In the genomic region with DNA sequence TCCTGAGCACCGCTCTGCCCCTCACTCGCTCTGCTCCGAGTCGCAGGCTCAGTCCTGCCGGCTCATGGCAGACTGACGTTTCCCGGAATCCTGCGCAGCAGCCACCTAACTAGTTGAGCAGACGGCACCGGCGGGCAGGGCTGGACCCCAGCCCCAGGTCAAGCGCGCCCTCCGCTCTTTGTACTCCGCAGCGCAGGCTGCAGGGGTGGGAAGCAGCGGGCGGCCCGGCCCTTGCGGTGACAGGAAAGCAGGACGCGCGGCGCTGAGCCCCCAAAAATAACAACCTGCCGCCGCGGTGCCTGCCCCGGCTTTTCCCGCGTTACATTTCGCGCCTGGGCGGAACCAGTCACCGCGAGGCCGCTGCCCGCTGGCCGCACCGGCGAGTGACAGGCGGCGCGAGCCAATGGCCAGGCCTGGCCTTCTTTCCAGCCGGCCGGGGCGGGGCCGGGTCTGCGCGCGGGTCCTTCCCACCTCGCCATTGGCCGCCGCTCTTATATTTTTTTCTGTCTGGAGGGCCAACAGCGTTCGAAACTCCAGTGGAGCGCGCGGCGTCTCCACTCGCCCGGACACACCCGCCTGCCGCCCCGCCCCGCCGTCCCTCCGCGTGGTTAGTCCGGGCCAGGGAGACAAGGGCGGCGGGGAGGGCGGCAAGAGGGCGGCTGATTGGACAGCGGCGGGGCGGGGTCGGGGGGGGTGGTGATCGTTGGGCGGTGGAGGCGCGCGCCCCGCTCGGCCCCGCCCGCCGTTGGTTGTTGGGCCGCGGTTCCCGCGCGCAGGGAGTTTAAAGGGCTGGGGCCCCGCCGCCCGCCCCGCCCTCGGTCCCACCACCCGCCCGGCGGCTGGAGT, we compare ENCODE assay signal across 8 cellular contexts. TPM values are rescaled to one million over a fixed set of nuclear protein-coding genes. Genes with fewer than 3 reads are reported as not detected.
DNase-seq lines count a peak whose midpoint lies in the region; ATAC-seq, FAIRE-seq and TF ChIP-seq lines count a peak whose summit lies in the region.

Gene ZNF367, minus strand, starts transcription at position 297 of the 846 bp plus-strand sequence. CDS start 338 bp downstream, outside the sequence.

- H3K79me2 ChIP-seq in HepG2 (ENCODE audit: insufficient read depth, low read length): peaks cover 36% of the 10 kb centered on the region

- ATAC-seq in GM19395 (IDR thresholded peaks at IDR 0.05; ENCODE audit: unreplicated experiment) (peak; percentile 63), HG03558 (IDR thresholded peaks at IDR 0.05; ENCODE audit: extremely low read depth, unreplicated experiment) (peak; percentile 34), HepG2 (peak; percentile 81)

- POLR2A ChIA-PET in HepG2 (lab: Yijun Ruan, JAX): interaction anchor here (0.8 to 1.8 kb wide), 5 partner anchors 9 to 73 kb away, joined by 3 to 9 read pairs (median 5); partner anchors contain the start of gene HABP4

- H3K4me3 Mint-ChIP-seq in CD14-positive monocyte: peak within 1 kb of the TSS; percentile 89 to 92

- FAIRE-seq in HepG2 (lab: Jason Lieb, UNC): no peak

- TF ChIP-seq POLR2A in HepG2 (IDR thresholded peaks at IDR 0.05; ENCODE audit: insufficient read depth in 1 of 2, low read depth in 2 of 2, low read length in 2 of 2): peak; percentile 67

- H3K4me1 Mint-ChIP-seq in CD14-positive monocyte: peaks cover 41% of the 10 kb centered on the region

- no peaks in the 10 kb centered on the region for H3K36me3 ChIP-seq in HepG2 (replicated peaks in 1 of 2; ENCODE audit: control insufficient read depth in 1 of 2, insufficient read depth in 2 of 2, low read length in 2 of 2)

- H3K9ac ChIP-seq in HepG2 (ENCODE audit: insufficient read depth, low read depth, low read length): peak within 1 kb of the TSS; percentile 100

- H3K27ac Mint-ChIP-seq in CD14-positive monocyte: peak within 1 kb of the TSS; percentile 86 to 97 (median 94)

- 0% methylated on average over 23 of the region's 100 CpGs for whole genome bisulfite sequencing in HepG2 (ENCODE audit: low lambda C conversion rate)

- no peak for TF ChIP-seq CTCF in CD14-positive monocyte (IDR thresholded peaks at IDR 0.05)
- no peak for TF ChIP-seq CTCF in HepG2 (CRISPR knock-in tag; IDR thresholded peaks at IDR 0.05)

- peaks cover 0 to 3% (median 0%) of the 10 kb centered on the region in 3 donors for H3K27me3 Mint-ChIP-seq in CD14-positive monocyte (ENCODE audit: low read depth in 3 of 3)

- peak within 1 kb of the TSS; percentile 97 for H3K4me2 ChIP-seq in HepG2 (ENCODE audit: low read depth, low read length)

- H2AFZ ChIP-seq in HepG2 (ENCODE audit: low read length): no peak within 1 kb of the TSS

- CTCF ChIA-PET in HepG2 (lab: Yijun Ruan, JAX; ENCODE audit: low intra/inter-chr PET ratio, low total read pairs): no interaction called here

- no peaks in the 10 kb centered on the region for H3K36me3 Mint-ChIP-seq in CD14-positive monocyte

- peak within 1 kb of the TSS; percentile 99 for H3K27ac ChIP-seq in HepG2 (ENCODE audit: extremely low read length, insufficient read depth, low read length)

- H3K4me3 ChIP-seq in HepG2 (replicated peaks in 1 of 3; ENCODE audit: insufficient read depth in 1 of 3, low read depth in 2 of 3, low read length in 3 of 3): peak within 1 kb of the TSS; percentile 84 to 89 (median 88)

- DNase-seq in CD14-positive monocyte (ENCODE audit: low spot score) (peak; percentile 91), NCI-H748 (lab: John Stamatoyannopoulos, UW; ENCODE audit: unreplicated experiment) (peak; percentile 99), cortex of kidney (lab: John Stamatoyannopoulos, UW) (peak; percentile 82), HepG2 (ENCODE audit: low spot score) (peak; percentile 95)
- DNase-seq in activated CD4-positive, alpha-beta T cell treated with anti-CD3 and anti-CD28 coated beads, Interleukin-2, amount 50 U/mL, for 1 hour: peak; percentile 88
- peak; percentile 89 to 90 for DNase-seq in stimulated activated CD4-positive, alpha-beta T cell treated with anti-CD3 and anti-CD28 coated beads, Interleukin-2, amount 100 ng/mL, for 48 hours

- H3K9me3 ChIP-seq in HepG2 (ENCODE audit: low read length): no peaks in the 10 kb centered on the region

- no peaks in the 10 kb centered on the region; a peak in 1 of 5 replicates for H3K27me3 ChIP-seq in HepG2 (ENCODE audit: control insufficient read depth in 1 of 2, insufficient read depth in 2 of 2, low read length in 2 of 2)

- in situ Hi-C loops in HepG2 (cut with HindIII; ENCODE audit: extremely low pct_ligation_motif_present, low pct_unique_long_range_greater_than_20kb): loop anchor here (5.0 kb wide), 1 partner anchor 76 kb away; no protein-coding TSS in a partner anchor

- no peak; a peak in 1 of 4 replicates for TF ChIP-seq EP300 in HepG2 (IDR thresholded peaks at IDR 0.05; ENCODE audit: low read depth in 2 of 2, low read length in 2 of 2)
- no peak for TF ChIP-seq EP300 in HepG2 (CRISPR knock-in tag; IDR thresholded peaks at IDR 0.05; ENCODE audit: borderline replicate concordance)

- H3K9me3 Mint-ChIP-seq in CD14-positive monocyte: no peaks in the 10 kb centered on the region

- no peaks in the 10 kb centered on the region; the same call in 1 of the 2 replicates for H4K20me1 ChIP-seq in HepG2 (ENCODE audit: insufficient read depth, low read length)

- peak; percentile 20; the same call in 1 of the 2 replicates for TF ChIP-seq RAD21 in HepG2 (CRISPR knock-in tag; IDR thresholded peaks at IDR 0.05)

- intact Hi-C loops in CD14-positive monocyte (cut with micrococcal nuclease) (loop anchor here (5.0 to 10.0 kb wide), 3 partner anchors 34 to 543 kb away; partner anchors contain the start of genes HABP4 (in 2 of the 2), ERCC6L2 (in 1 of the 2) and PRXL2C (in 1 of the 2)), HepG2 (cut with micrococcal nuclease; ENCODE audit: unreplicated experiment) (loop anchor here (5.0 kb wide), 2 partner anchors 76 to 91 kb away; no protein-coding TSS in a partner anchor)

- peaks cover 58% of the 10 kb centered on the region for H3K4me1 ChIP-seq in HepG2 (ENCODE audit: insufficient read depth, low read length)

- no TSS peak for BruUV-seq in HepG2 (replicated peaks; lab: Mats Ljungman, UMichigan)

TF ChIP-seq in HepG2, 621 proteins besides CTCF, POLR2A, EP300 and RAD21 (continues in another document):
- no peak for TF ChIP-seq MEF2D (CRISPR knock-in tag; IDR thresholded peaks at IDR 0.05)
- TF ChIP-seq KLF13 (CRISPR knock-in tag; IDR thresholded peaks at IDR 0.05): no peak
- no peak for TF ChIP-seq MIER3 (CRISPR knock-in tag; IDR thresholded peaks at IDR 0.05; ENCODE audit: borderline replicate concordance)
- no peak for TF ChIP-seq SIX1 (CRISPR knock-in tag; IDR thresholded peaks at IDR 0.05; ENCODE audit: borderline replicate concordance)
- TF ChIP-seq ZIK1 (CRISPR knock-in tag; IDR thresholded peaks at IDR 0.05; ENCODE audit: borderline replicate concordance, low read depth): no peak
- peak; percentile 21; the same call in 1 of the 2 replicates for TF ChIP-seq ZNF263 (CRISPR knock-in tag; IDR thresholded peaks at IDR 0.05)
- no peak for TF ChIP-seq ZNF619 (CRISPR knock-in tag; IDR thresholded peaks at IDR 0.05)
- no peak for TF ChIP-seq ZNF709 (CRISPR knock-in tag; IDR thresholded peaks at IDR 0.05)
- no peak for TF ChIP-seq ZNF672 (CRISPR knock-in tag; IDR thresholded peaks at IDR 0.05)
- TF ChIP-seq PAWR (CRISPR knock-in tag; IDR thresholded peaks at IDR 0.05; ENCODE audit: borderline replicate concordance): no peak
- TF ChIP-seq, protein P1, sequence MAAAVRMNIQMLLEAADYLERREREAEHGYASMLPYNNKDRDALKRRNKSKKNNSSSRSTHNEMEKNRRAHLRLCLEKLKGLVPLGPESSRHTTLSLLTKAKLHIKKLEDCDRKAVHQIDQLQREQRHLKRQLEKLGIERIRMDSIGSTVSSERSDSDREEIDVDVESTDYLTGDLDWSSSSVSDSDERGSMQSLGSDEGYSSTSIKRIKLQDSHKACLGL (CRISPR knock-in tag; IDR thresholded peaks at IDR 0.05): peak; percentile 38; the same call in 1 of the 2 replicates

RNA-seq across cellular contexts. Expression of gene ZNF367, which starts in this region (rescaled TPM):
- polyA plus RNA-seq in CD14-positive monocyte (under 1 TPM in 1 of 2 donors, not detected in 1; 0.08 TPM), HepG2 (2011; rRNA removed) (1.8 and 2.9 TPM in 2 replicates)
- total RNA-seq in HepG2 (2016; rRNA removed; fragmentation: Illumina TruSeq; extraction: Trizol): 7.7 and 8.1 TPM in 2 replicates
- total RNA-seq in HepG2 (2016; cell fraction: cytosol; rRNA removed; fragmentation: Illumina TruSeq; extraction: Trizol; ENCODE audit: low read depth): 1.2 TPM in 2 replicates
- total RNA-seq in HepG2 (2016; cell fraction: insoluble cytoplasmic fraction; rRNA removed; fragmentation: Illumina TruSeq; extraction: Trizol): 8.0 and 8.1 TPM in 2 replicates
- total RNA-seq in HepG2 (2016; cell fraction: membrane; rRNA removed; fragmentation: Illumina TruSeq; extraction: Trizol): 3.0 and 4.0 TPM in 2 replicates
- total RNA-seq in HepG2 (2016; cell fraction: nucleus; rRNA removed; fragmentation: Illumina TruSeq; extraction: Trizol): 10.3 and 11.5 TPM in 2 replicates
- polyA plus RNA-seq in HepG2 (2011; cell fraction: cytosol; rRNA removed): 1.1 TPM in 2 replicates
- polyA plus RNA-seq in HepG2 (2011; cell fraction: nucleus; rRNA removed): 2.0 and 3.3 TPM in 2 replicates
- 2.5 and 4.6 TPM in 2 replicates for polyA plus RNA-seq in HepG2 (2012)
- 0.44 and 0.57 TPM in 2 replicates for polyA plus RNA-seq in HepG2 (2016; cell fraction: cytosol; fragmentation: Illumina TruSeq; extraction: Trizol; ENCODE audit: low read depth)
- 7.1 and 7.8 TPM in 2 replicates for polyA plus RNA-seq in HepG2 (2016; cell fraction: insoluble cytoplasmic fraction; fragmentation: Illumina TruSeq; extraction: Trizol; ENCODE audit: low read depth)
- polyA plus RNA-seq in HepG2 (2016; cell fraction: membrane; fragmentation: Illumina TruSeq; extraction: Trizol; ENCODE audit: low read depth): 1.4 and 1.7 TPM in 2 replicates
- polyA plus RNA-seq in HepG2 (2016; cell fraction: nucleus; fragmentation: Illumina TruSeq; extraction: Trizol; ENCODE audit: insufficient read depth, low read depth): 19.1 and 20.1 TPM in 2 replicates
- 2.3 and 10.9 TPM in 2 replicates for polyA minus RNA-seq in HepG2 (2011; rRNA and poly(A)+ RNA removed; ENCODE audit: low replicate concordance)
- 1.8 and 2.5 TPM in 2 replicates for polyA minus RNA-seq in HepG2 (2011; cell fraction: cytosol; rRNA and poly(A)+ RNA removed)
- polyA minus RNA-seq in HepG2 (2011; cell fraction: nucleus; rRNA and poly(A)+ RNA removed): 3.4 and 5.7 TPM in 2 replicates

Comparison
In these comparisons a context has a peak if more than half of its experiments do, and no peak if none do; other contexts are left out.
1. Peak in every context shown above with its lines: DNase-seq, ATAC-seq, H3K4me3 ChIP-seq and H3K27ac ChIP-seq.
2. Peak in DNase-seq in CD14-positive monocyte; RNA of the gene not detected or under 1 TPM.